Comparison of ENCODE assay signal across 1 cellular context in the genomic region with DNA sequence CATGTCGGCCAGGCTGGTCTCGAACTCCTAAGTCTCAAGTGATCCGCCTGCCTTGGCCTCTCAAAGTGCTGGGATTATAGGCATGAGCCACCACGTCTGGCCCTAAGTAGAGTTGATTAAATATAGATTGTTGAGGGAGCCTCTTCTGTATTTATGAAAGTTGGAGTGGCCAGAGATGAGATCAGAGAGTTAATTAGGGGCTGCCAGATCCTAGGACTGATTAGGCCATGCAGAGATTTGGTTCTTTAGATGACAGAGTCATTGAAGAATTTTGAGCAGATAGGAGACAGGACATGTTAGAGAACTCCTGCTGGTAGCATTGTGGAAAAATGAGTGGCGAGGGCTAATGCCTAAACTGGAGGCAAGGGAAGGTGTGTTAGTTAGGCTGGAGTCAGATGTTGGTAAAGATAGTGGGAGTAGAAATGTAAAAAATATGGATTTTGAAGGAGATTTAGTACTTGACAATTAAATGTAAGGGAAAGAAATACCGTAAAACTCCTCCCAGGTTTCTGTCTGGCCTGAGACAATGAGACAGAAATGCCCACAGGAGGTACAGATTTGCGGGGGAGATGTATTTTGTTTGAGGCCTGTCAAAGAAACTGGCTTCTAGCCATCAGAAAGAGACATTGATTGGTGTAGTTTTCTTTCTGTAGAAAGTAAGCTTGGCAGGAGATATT.
A peak's percentile ranks its signal among the peaks of the same experiment; 100 is the strongest.
TF ChIP-seq lines count a peak whose summit lies in the region.

No MANE protein-coding gene starts in this region.

TF ChIP-seq in SK-N-SH treated with all-trans-retinoic acid at 6 μM for 48 hours, 23 proteins besides CTCF, POLR2A, EP300 and RAD21 (continued from another document):
- TF ChIP-seq, protein P1, sequence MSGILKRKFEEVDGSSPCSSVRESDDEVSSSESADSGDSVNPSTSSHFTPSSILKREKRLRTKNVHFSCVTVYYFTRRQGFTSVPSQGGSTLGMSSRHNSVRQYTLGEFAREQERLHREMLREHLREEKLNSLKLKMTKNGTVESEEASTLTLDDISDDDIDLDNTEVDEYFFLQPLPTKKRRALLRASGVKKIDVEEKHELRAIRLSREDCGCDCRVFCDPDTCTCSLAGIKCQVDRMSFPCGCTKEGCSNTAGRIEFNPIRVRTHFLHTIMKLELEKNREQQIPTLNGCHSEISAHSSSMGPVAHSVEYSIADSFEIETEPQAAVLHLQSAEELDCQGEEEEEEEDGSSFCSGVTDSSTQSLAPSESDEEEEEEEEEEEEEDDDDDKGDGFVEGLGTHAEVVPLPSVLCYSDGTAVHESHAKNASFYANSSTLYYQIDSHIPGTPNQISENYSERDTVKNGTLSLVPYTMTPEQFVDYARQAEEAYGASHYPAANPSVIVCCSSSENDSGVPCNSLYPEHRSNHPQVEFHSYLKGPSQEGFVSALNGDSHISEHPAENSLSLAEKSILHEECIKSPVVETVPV (CRISPR knock-in tag; IDR thresholded peaks at IDR 0.05) = no peak
- TF ChIP-seq ZNF70 (CRISPR knock-in tag; IDR thresholded peaks at IDR 0.05) (no peak), CSDC2 (CRISPR knock-in tag; IDR thresholded peaks at IDR 0.05) (peak; percentile 49; the same call in 1 of the 2 replicates), ISL1 (CRISPR knock-in tag; IDR thresholded peaks at IDR 0.05) (peak; percentile 86)
- TF ChIP-seq, protein P2, sequence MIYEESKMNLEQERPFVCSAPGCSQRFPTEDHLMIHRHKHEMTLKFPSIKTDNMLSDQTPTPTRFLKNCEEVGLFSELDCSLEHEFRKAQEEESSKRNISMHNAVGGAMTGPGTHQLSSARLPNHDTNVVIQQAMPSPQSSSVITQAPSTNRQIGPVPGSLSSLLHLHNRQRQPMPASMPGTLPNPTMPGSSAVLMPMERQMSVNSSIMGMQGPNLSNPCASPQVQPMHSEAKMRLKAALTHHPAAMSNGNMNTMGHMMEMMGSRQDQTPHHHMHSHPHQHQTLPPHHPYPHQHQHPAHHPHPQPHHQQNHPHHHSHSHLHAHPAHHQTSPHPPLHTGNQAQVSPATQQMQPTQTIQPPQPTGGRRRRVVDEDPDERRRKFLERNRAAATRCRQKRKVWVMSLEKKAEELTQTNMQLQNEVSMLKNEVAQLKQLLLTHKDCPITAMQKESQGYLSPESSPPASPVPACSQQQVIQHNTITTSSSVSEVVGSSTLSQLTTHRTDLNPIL (CRISPR knock-in tag; IDR thresholded peaks at IDR 0.05; ENCODE audit: low read depth) = peak; percentile 84
